16 cellular contexts compared by ENCODE assay signal in genomic region chr2:83162421-83162820, GRCh38.
DNase-seq lines count a peak whose midpoint lies in the region; ATAC-seq and TF ChIP-seq lines count a peak whose summit lies in the region.
"Had no signal": no experiment of that assay in that cellular context is flagged by ENCODE, and none has a peak within 500 bp of the region (broad histone marks: within the 10 kb centered on the region; RNA-seq: fewer than 3 reads in every experiment).

No MANE protein-coding gene starts in this region.

- in situ Hi-C loops in mammary epithelial cell (cut with MboI; ENCODE audit: low sequenced_read_pairs in 2 of 2): no loop called here
- in situ Hi-C loops in brain microvascular endothelial cell (cut with HindIII; ENCODE audit: low pct_ligation_motif_present, low sequenced_read_pairs): no loop called here

- H3K9me3 ChIP-seq in mammary epithelial cell (replicated peaks; ENCODE audit: insufficient read depth, low read length) (no peaks in the 10 kb centered on the region), breast epithelium (no peaks in the 10 kb centered on the region)

- ATAC-seq in foreskin keratinocyte (peak; percentile 53), WTC11 (no peak), left ventricle myocardium superior (no peak)
- ATAC-seq: GM23338, HepG2 had no signal

- H3K9ac ChIP-seq in mammary epithelial cell (ENCODE audit: insufficient read depth, low read length): no peak overlapping the region

- no peaks in the 10 kb centered on the region for H3K4me1 ChIP-seq in mammary epithelial cell (ENCODE audit: insufficient read depth, low read length)
- H3K4me1 ChIP-seq in breast epithelium: no peaks in the 10 kb centered on the region
- peaks cover 2% of the 10 kb centered on the region for H3K4me1 ChIP-seq in foreskin keratinocyte

- no peaks in the 10 kb centered on the region for H3K4me1 Mint-ChIP-seq in WTC11
- H3K4me1 Mint-ChIP-seq: CD14-positive monocyte; CD8-positive, alpha-beta memory T cell; GM23338 had no signal

- no peak overlapping the region for H2AFZ ChIP-seq in mammary epithelial cell (ENCODE audit: low read depth, low read length)
- H2AFZ ChIP-seq: GM23338 had no signal

- TF ChIP-seq POLR2A in breast epithelium (IDR thresholded peaks at IDR 0.05): no peak

- BruUV-seq in mammary epithelial cell (replicated peaks; lab: Mats Ljungman, UMichigan): no TSS peak

- H3K9me3 Mint-ChIP-seq in WTC11: peaks cover 15% of the 10 kb centered on the region
- H3K9me3 Mint-ChIP-seq: GM23338 had no signal

- dilution Hi-C loops in mammary epithelial cell (cut with HindIII; ENCODE audit: low sequenced_read_pairs): no loop called here

- no peaks in the 10 kb centered on the region for H3K27me3 ChIP-seq in mammary epithelial cell (ENCODE audit: insufficient read depth, low read length)
- H3K27me3 ChIP-seq in breast epithelium: no peaks in the 10 kb centered on the region
- no peaks in the 10 kb centered on the region for H3K27me3 ChIP-seq in brain microvascular endothelial cell (replicated peaks)
- no peaks in the 10 kb centered on the region for H3K27me3 ChIP-seq in foreskin keratinocyte

- H3K27me3 Mint-ChIP-seq in WTC11 (ENCODE audit: low read depth): no peaks in the 10 kb centered on the region
- H3K27me3 Mint-ChIP-seq: CD8-positive, alpha-beta memory T cell had no signal

- H3K27ac Mint-ChIP-seq in WTC11: no peak overlapping the region
- H3K27ac Mint-ChIP-seq: CD14-positive monocyte; CD8-positive, alpha-beta memory T cell; GM23338 had no signal

- POLR2A ChIA-PET in WTC11 (lab: Charles Lee): no interaction called here

- 69% methylated on average over 3 of the region's 3 CpGs for WGBS in mammary epithelial cell (ENCODE audit: low coverage, missing lambda C conversion rate)

- intact Hi-C loops in mammary epithelial cell (cut with micrococcal nuclease): no loop called here
- intact Hi-C loops in breast epithelium (cut with DNase I; ENCODE audit: low total_unique reads): no loop called here
- intact Hi-C loops in left ventricle myocardium superior (cut with micrococcal nuclease): no loop called here

- H4K20me1 ChIP-seq in mammary epithelial cell (ENCODE audit: insufficient read depth, low read length): no peaks in the 10 kb centered on the region

- H3K27ac ChIP-seq in mammary epithelial cell (ENCODE audit: insufficient read depth, low read depth, low read length) (no peak overlapping the region), breast epithelium (no peak overlapping the region), brain microvascular endothelial cell (no peak overlapping the region), foreskin keratinocyte (no peak overlapping the region)
- H3K27ac ChIP-seq: 22Rv1 had no signal

- H3K36me3 Mint-ChIP-seq in WTC11: no peaks in the 10 kb centered on the region
- H3K36me3 Mint-ChIP-seq: CD14-positive monocyte; CD8-positive, alpha-beta memory T cell had no signal

- no peaks in the 10 kb centered on the region for H3K36me3 ChIP-seq in mammary epithelial cell (ENCODE audit: insufficient read depth, low read length)
- H3K36me3 ChIP-seq in breast epithelium: no peaks in the 10 kb centered on the region
- H3K36me3 ChIP-seq in brain microvascular endothelial cell (replicated peaks): no peaks in the 10 kb centered on the region

- no peak overlapping the region for H3K4me3 ChIP-seq in mammary epithelial cell (replicated peaks in 1 of 3; ENCODE audit: insufficient read depth in 1 of 3, low read depth in 2 of 3, low read length in 3 of 3)
- no peak overlapping the region for H3K4me3 ChIP-seq in breast epithelium
- no peak overlapping the region for H3K4me3 ChIP-seq in brain microvascular endothelial cell (ENCODE audit: low read depth, low read length)
- H3K4me3 ChIP-seq: GM23338 had no signal

- TF ChIP-seq CTCF in mammary epithelial cell (conservative IDR thresholded peaks at IDR 0.05 in 1 of 2, IDR thresholded peaks at IDR 0.05 in 1 of 2; ENCODE audit: extremely low read depth in 1 of 2, insufficient read depth in 1 of 2, low read depth in 1 of 2, low read length in 2 of 2): no peak
- no peak for TF ChIP-seq CTCF in breast epithelium (IDR thresholded peaks at IDR 0.05)
- TF ChIP-seq CTCF in brain microvascular endothelial cell (IDR thresholded peaks at IDR 0.05; ENCODE audit: low read depth, low read length, missing control alignments): no peak
- TF ChIP-seq CTCF in foreskin keratinocyte (conservative IDR thresholded peaks at IDR 0.05): no peak
- TF ChIP-seq CTCF in WTC11 (IDR thresholded peaks at IDR 0.05): no peak

- H3K4me3 Mint-ChIP-seq in WTC11: no peak overlapping the region
- H3K4me3 Mint-ChIP-seq: CD14-positive monocyte; CD8-positive, alpha-beta memory T cell; GM23338 had no signal

- DNase-seq in mammary epithelial cell: peak; percentile 12
- DNase-seq in breast epithelium (ENCODE audit: low spot score in 2 of 2): no peak
- DNase-seq in brain microvascular endothelial cell: peak; percentile 11
- peak in 1 of 2 donors; percentile 20 for DNase-seq in foreskin keratinocyte
- DNase-seq in NCI-H524 (lab: John Stamatoyannopoulos, UW): no peak
- no peak for DNase-seq in NCI-H2107 (lab: John Stamatoyannopoulos, UW)
- no peak for DNase-seq in WTC11 (ENCODE audit: low spot score)
- no peak for DNase-seq in left ventricle myocardium superior
- DNase-seq: CD8-positive, alpha-beta memory T cell; DMS79; GDM1; H7 had no signal

- CTCF ChIA-PET in mammary epithelial cell (lab: Charles Lee; ENCODE audit: low non-redundant PET) (no interaction called here), WTC11 (lab: Charles Lee) (no interaction called here)

- no peaks in the 10 kb centered on the region for H3K79me2 ChIP-seq in mammary epithelial cell (ENCODE audit: insufficient read depth, low read length)

- H3K4me2 ChIP-seq in mammary epithelial cell (ENCODE audit: insufficient read depth, low read depth, low read length): no peak overlapping the region
- H3K4me2 ChIP-seq: GM23338 had no signal

TF ChIP-seq in WTC11, 78 proteins besides CTCF, POLR2A, EP300 and RAD21:
- no peak for TF ChIP-seq TP53 (CRISPR knock-in tag; IDR thresholded peaks at IDR 0.05)
- TF ChIP-seq, protein P1, sequence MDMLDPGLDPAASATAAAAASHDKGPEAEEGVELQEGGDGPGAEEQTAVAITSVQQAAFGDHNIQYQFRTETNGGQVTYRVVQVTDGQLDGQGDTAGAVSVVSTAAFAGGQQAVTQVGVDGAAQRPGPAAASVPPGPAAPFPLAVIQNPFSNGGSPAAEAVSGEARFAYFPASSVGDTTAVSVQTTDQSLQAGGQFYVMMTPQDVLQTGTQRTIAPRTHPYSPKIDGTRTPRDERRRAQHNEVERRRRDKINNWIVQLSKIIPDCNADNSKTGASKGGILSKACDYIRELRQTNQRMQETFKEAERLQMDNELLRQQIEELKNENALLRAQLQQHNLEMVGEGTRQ (CRISPR knock-in tag; IDR thresholded peaks at IDR 0.05): no peak
- TF ChIP-seq NFATC4 (CRISPR knock-in tag; IDR thresholded peaks at IDR 0.05): no peak
- TF ChIP-seq, protein P2, sequence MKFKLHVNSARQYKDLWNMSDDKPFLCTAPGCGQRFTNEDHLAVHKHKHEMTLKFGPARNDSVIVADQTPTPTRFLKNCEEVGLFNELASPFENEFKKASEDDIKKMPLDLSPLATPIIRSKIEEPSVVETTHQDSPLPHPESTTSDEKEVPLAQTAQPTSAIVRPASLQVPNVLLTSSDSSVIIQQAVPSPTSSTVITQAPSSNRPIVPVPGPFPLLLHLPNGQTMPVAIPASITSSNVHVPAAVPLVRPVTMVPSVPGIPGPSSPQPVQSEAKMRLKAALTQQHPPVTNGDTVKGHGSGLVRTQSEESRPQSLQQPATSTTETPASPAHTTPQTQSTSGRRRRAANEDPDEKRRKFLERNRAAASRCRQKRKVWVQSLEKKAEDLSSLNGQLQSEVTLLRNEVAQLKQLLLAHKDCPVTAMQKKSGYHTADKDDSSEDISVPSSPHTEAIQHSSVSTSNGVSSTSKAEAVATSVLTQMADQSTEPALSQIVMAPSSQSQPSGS (CRISPR knock-in tag; IDR thresholded peaks at IDR 0.05; ENCODE audit: borderline replicate concordance, low read depth): no peak
- no peak for TF ChIP-seq ZNF671 (CRISPR knock-in tag; IDR thresholded peaks at IDR 0.05)

Comparison
In these comparisons a context has a peak if more than half of its experiments do, and no peak if none do; other contexts are left out.
1. DNase-seq: peak in mammary epithelial cell (single experiment) and brain microvascular endothelial cell (single experiment); none in breast epithelium (0 of 2), NCI-H524 (0 of 2), NCI-H2107 (single experiment), WTC11 (single experiment) and left ventricle myocardium superior (single experiment).